Comparison of ENCODE assay signal across 16 cellular contexts in the genomic region with DNA sequence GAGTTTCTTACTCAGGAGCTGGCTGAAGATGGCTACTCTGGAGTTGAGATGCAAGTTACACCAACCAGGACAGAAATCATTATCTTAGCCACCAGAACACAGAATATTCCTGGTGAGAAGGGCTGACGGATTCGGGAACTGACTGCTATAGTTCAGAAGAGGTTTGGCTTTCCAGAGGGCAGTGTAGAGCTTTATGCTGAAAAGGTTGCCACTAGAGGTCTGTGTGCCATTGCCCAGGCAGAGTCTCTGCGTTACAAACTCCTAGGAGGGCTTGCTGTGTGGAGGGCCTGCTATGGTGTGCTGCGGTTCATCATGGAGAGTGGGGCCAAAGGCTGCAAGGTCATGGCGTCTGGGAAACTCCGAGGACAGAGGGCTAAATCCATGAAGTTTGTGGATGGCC. TPM values are rescaled to one million over a fixed set of nuclear protein-coding genes. Genes with fewer than 3 reads are reported as not detected.
A peak's percentile ranks its signal among the peaks of the same experiment; 100 is the strongest.
DNase-seq lines count a peak whose midpoint lies in the region; ATAC-seq and TF ChIP-seq lines count a peak whose summit lies in the region.
"Not testable (repeated sequence)": the region's sequence is repeated elsewhere in the genome, so short reads cannot be mapped to it uniquely, and the experiment has no call there.
"Had no signal": no experiment of that assay in that cellular context is flagged by ENCODE, and none has a peak within 500 bp of the region (broad histone marks: within the 10 kb centered on the region; RNA-seq: fewer than 3 reads in every experiment).

No MANE protein-coding gene starts in this region.

- peak overlapping the region in 2 of 3 experiments; percentile 50 to 63 for H3K4me3 Mint-ChIP-seq in nephron

- H3K4me3 ChIP-seq in Loucy (ENCODE audit: low read length, poor library complexity, severe bottlenecking); astrocyte of the cerebellum (ENCODE audit: low read depth, low read length); epithelial cell of esophagus (ENCODE audit: low read length); cardiac muscle cell: not testable (repeated sequence)

- H3K27ac ChIP-seq in cardiac muscle cell, result not testable (repeated sequence)

- H3K27ac Mint-ChIP-seq in nephron, result not testable (repeated sequence)

- H3K9me2 ChIP-seq in Loucy (replicated peaks; ENCODE audit: low read depth, low read length), result not testable (repeated sequence)

- in situ Hi-C loops in ACHN (cut with HindIII; ENCODE audit: low pct_ligation_motif_present, low pct_unique_long_range_greater_than_20kb, low sequenced_read_pairs); astrocyte of the cerebellum (cut with HindIII; ENCODE audit: low sequenced_read_pairs): not testable (repeated sequence)

- H2AFZ ChIP-seq in Loucy (ENCODE audit: low read length), result not testable (repeated sequence)

- not testable (repeated sequence) for H3K9me3 Mint-ChIP-seq in nephron

- H4K20me1 ChIP-seq in Loucy (ENCODE audit: insufficient read depth, low read length, poor library complexity, severe bottlenecking), result not testable (repeated sequence)

- not testable (repeated sequence) for H3K36me3 Mint-ChIP-seq in nephron (ENCODE audit: low read depth)

- H3K27me3 ChIP-seq in Loucy (ENCODE audit: insufficient read depth, low read length, poor library complexity, severe bottlenecking); cardiac muscle cell: not testable (repeated sequence)

- not testable (repeated sequence) for H3K79me2 ChIP-seq in Loucy (ENCODE audit: insufficient read depth, low read length)

- TF ChIP-seq CTCF in Loucy (conservative IDR thresholded peaks at IDR 0.05; ENCODE audit: low read length), result peak; percentile 25; the same call in 1 of the 2 replicates
- TF ChIP-seq CTCF in astrocyte of the cerebellum (IDR thresholded peaks at IDR 0.05; ENCODE audit: low read depth, low read length, missing control alignments), result peak; percentile 47
- TF ChIP-seq CTCF in epithelial cell of esophagus (IDR thresholded peaks at IDR 0.05; ENCODE audit: insufficient read depth, low read depth, low read length, missing control alignments), result peak; percentile 13
- peak; percentile 20 for TF ChIP-seq CTCF in cardiac muscle cell (IDR thresholded peaks at IDR 0.05; ENCODE audit: low read depth, low read length)
- peak in 1 of 3 experiments; percentile 9 for TF ChIP-seq CTCF in nephron (IDR thresholded peaks at IDR 0.05; ENCODE audit: unreplicated experiment in 3 of 3)

- not testable (repeated sequence) for H3K4me1 ChIP-seq in Loucy (ENCODE audit: insufficient read depth, low read length, poor library complexity, severe bottlenecking); cardiac muscle cell (ENCODE audit: low read depth)

- not testable (repeated sequence) for H3K27me3 Mint-ChIP-seq in nephron (ENCODE audit: low read depth)

- peak; percentile 60 for ATAC-seq in SK-N-SH treated with all-trans-retinoic acid at 6 μM for 48 hours

- not testable (repeated sequence) for H3K9me3 ChIP-seq in Loucy (ENCODE audit: insufficient read depth, low read depth, low read length); cardiac muscle cell (ENCODE audit: low read depth)

- H3F3A ChIP-seq in Loucy (ENCODE audit: low read depth), result not testable (repeated sequence)

- peaks cover 15% of the 10 kb centered on the region; the same call in 1 of the 2 replicates for H3K36me3 ChIP-seq in Loucy (ENCODE audit: insufficient read depth, low read length)
- H3K36me3 ChIP-seq in cardiac muscle cell, result not testable (repeated sequence)

- peaks cover 28% of the 10 kb centered on the region for H3K4me1 Mint-ChIP-seq in nephron

- H3K9ac ChIP-seq in Loucy (ENCODE audit: low read depth, low read length, poor library complexity, severe bottlenecking), result not testable (repeated sequence)

- not testable (repeated sequence) for H3K4me2 ChIP-seq in Loucy (ENCODE audit: low read depth, low read length, poor library complexity, severe bottlenecking)

- DNase-seq in ACHN (peak; percentile 20), EL (peak; percentile 25)
- not testable (repeated sequence) for DNase-seq in astrocyte of the cerebellum (ENCODE audit: low read depth); epithelial cell of esophagus (ENCODE audit: low read depth); cardiac muscle cell (ENCODE audit: low read depth in 1 of 2, low spot score in 1 of 2)

RNA-seq across cellular contexts. Expression of gene DVL3, which starts 5.4 kb away (rescaled TPM):
- 96.3 and 135 TPM in 2 replicates for total RNA-seq in cardiac muscle cell
- polyA plus RNA-seq in cardiac muscle cell, result 150 and 180 TPM in 2 replicates

RNA-seq across cellular contexts. Expression of gene EIF2B5, which starts 14.6 kb away (rescaled TPM):
- 38.2 and 82.1 TPM in 2 replicates for total RNA-seq in cardiac muscle cell
- 55.7 and 57.5 TPM in 2 replicates for polyA plus RNA-seq in cardiac muscle cell

RNA-seq across cellular contexts. Expression of gene AP2M1, which starts 24.9 kb away (rescaled TPM):
- 399 and 408 TPM in 2 replicates for total RNA-seq in cardiac muscle cell
- 551 and 577 TPM in 2 replicates for polyA plus RNA-seq in cardiac muscle cell

RNA-seq across cellular contexts. Expression of gene ABCF3, which starts 36.2 kb away (rescaled TPM):
- total RNA-seq in cardiac muscle cell, result 50.2 and 50.7 TPM in 2 replicates
- 74.4 and 78.5 TPM in 2 replicates for polyA plus RNA-seq in cardiac muscle cell

RNA-seq across cellular contexts. Expression of gene HTR3E, which starts 52.9 kb away (rescaled TPM):
- total RNA-seq in cardiac muscle cell, result not detected in 2 replicates
- 0.15 TPM in 1 of 2 replicates, not detected in the other for polyA plus RNA-seq in cardiac muscle cell
- total RNA-seq: activated T-helper 17 cell treated with anti-CD3 and anti-CD28 coated beads, Interleukin-2, amount 50 U/mL, for 72 hours; ascending aorta; esophagus squamous epithelium; G401; heart left ventricle; naive thymus-derived CD4-positive, alpha-beta T cell had no signal
- polyA plus RNA-seq: CD14-positive monocyte; heart left ventricle; naive thymus-derived CD4-positive, alpha-beta T cell; pancreas had no signal
